ENCODE assay signal across 15 cellular contexts in genomic region chr10:79482721-79483120, GRCh38. TPM values are rescaled to one million over a fixed set of nuclear protein-coding genes. Genes with fewer than 3 reads are reported as not detected.
DNase-seq lines count a peak whose midpoint lies in the region; ATAC-seq and TF ChIP-seq lines count a peak whose summit lies in the region.
"Had no signal": no experiment of that assay in that cellular context is flagged by ENCODE, and none has a peak within 500 bp of the region (broad histone marks: within the 10 kb centered on the region; RNA-seq: fewer than 3 reads in every experiment).

No MANE protein-coding gene starts in this region.

- H3K27me3 ChIP-seq in ACC112 (ENCODE audit: insufficient read depth, low read length) = no peaks in the 10 kb centered on the region
- no peaks in the 10 kb centered on the region for H3K27me3 ChIP-seq in gastrocnemius medialis
- H3K27me3 ChIP-seq: MG63 had no signal

- peak overlapping the region; percentile 37 for H3K9ac ChIP-seq in SK-N-MC (ENCODE audit: insufficient read length)

- H3K9me3 ChIP-seq in SK-N-MC (ENCODE audit: low read depth, low read length) (no peaks in the 10 kb centered on the region), gastrocnemius medialis (no peaks in the 10 kb centered on the region)

- in situ Hi-C loops in gastrocnemius medialis (cut with MboI; ENCODE audit: low sequenced_read_pairs in 4 of 4) = loop anchor here in 1 of 4 donors (10.0 kb wide), 1 partner anchor 108 kb away; no protein-coding TSS in a partner anchor

- ATAC-seq in gastrocnemius medialis (no peak), GM18511 (IDR thresholded peaks at IDR 0.05; ENCODE audit: unreplicated experiment) (no peak)

- no peaks in the 10 kb centered on the region for H3K79me2 ChIP-seq in ACC112 (ENCODE audit: control insufficient read depth, insufficient read depth, low read length, unreplicated experiment)

- H3K4me3 ChIP-seq in ACC112 (ENCODE audit: low read depth, low read length) (no peak overlapping the region), SK-N-MC (peak overlapping the region; percentile 67), gastrocnemius medialis (no peak overlapping the region)
- H3K4me3 ChIP-seq: MG63 had no signal

- peaks cover 15% of the 10 kb centered on the region for H3K4me1 ChIP-seq in ACC112 (ENCODE audit: control insufficient read depth, insufficient read depth, low read length, unreplicated experiment)
- peaks cover 0 to 17% of the 10 kb centered on the region in 2 donors for H3K4me1 ChIP-seq in gastrocnemius medialis

- H3K27ac ChIP-seq in ACC112 (ENCODE audit: low read depth, low read length) = no peak overlapping the region
- peak overlapping the region; percentile 97 for H3K27ac ChIP-seq in SK-N-MC
- H3K27ac ChIP-seq in gastrocnemius medialis = peak overlapping the region; percentile 39 to 68 (median 51)
- H3K27ac ChIP-seq: C4-2B had no signal

- TF ChIP-seq POLR2A in gastrocnemius medialis (IDR thresholded peaks at IDR 0.05) = no peak

- no peak for TF ChIP-seq CTCF in gastrocnemius medialis (IDR thresholded peaks at IDR 0.05 in 4 of 5, conservative IDR thresholded peaks at IDR 0.05 in 1 of 5)

- H2AFZ ChIP-seq in ACC112 (ENCODE audit: low read length, unreplicated experiment) = peak overlapping the region; percentile 9

- intact Hi-C loops in gastrocnemius medialis (cut with DNase I; ENCODE audit: low total_unique reads) = no loop called here

- H3K36me3 ChIP-seq in ACC112 (ENCODE audit: insufficient read depth, low read length) = no peaks in the 10 kb centered on the region
- no peaks in the 10 kb centered on the region for H3K36me3 ChIP-seq in SK-N-MC (ENCODE audit: insufficient read depth, low read length)
- no peaks in the 10 kb centered on the region for H3K36me3 ChIP-seq in gastrocnemius medialis
- H3K36me3 ChIP-seq: MG63 had no signal

- DNase-seq in SK-N-MC (ENCODE audit: low read depth, low spot score) (no peak), myocyte (ENCODE audit: low read depth) (peak; percentile 64), gastrocnemius medialis (no peak), NCI-H524 treated with DMSO at 0.1 percent for 48 hours (lab: John Stamatoyannopoulos, UW) (no peak), NCI-H1092 treated with DMSO at 0.1 percent for 48 hours (lab: John Stamatoyannopoulos, UW) (no peak)
- DNase-seq in activated CD4-positive, CD25-positive, alpha-beta regulatory T cell treated with anti-CD3 and anti-CD28 coated beads, Interleukin-2, amount 50 U/mL, for 72 hours = no peak
- DNase-seq: KG1, MG63, NCI-H1105, NCI-H187, NCI-H446, NCI-H774 had no signal

RNA-seq across cellular contexts. Expression of gene EIF5AL1, which starts 29.6 kb away (rescaled TPM):
- total RNA-seq in myocyte = 0.31 and 0.62 TPM in 2 replicates
- 0.42 TPM for polyA plus RNA-seq in myocyte (2012)
- total RNA-seq in gastrocnemius medialis = under 1 TPM; 0.13 to 0.75 (median 0.35) TPM

RNA-seq across cellular contexts. Expression of gene ZCCHC24, which starts 37.3 kb away (rescaled TPM):
- total RNA-seq in myocyte (14.1 and 21.1 TPM in 2 replicates), gastrocnemius medialis (100 to 1,000 TPM in 1 of 4 donors, 10 to 100 TPM in 3; 59.6 to 122 (median 84.5) TPM)
- polyA plus RNA-seq in myocyte (2012) = 14.4 TPM
